8 cellular contexts compared by ENCODE assay signal in the genomic region with DNA sequence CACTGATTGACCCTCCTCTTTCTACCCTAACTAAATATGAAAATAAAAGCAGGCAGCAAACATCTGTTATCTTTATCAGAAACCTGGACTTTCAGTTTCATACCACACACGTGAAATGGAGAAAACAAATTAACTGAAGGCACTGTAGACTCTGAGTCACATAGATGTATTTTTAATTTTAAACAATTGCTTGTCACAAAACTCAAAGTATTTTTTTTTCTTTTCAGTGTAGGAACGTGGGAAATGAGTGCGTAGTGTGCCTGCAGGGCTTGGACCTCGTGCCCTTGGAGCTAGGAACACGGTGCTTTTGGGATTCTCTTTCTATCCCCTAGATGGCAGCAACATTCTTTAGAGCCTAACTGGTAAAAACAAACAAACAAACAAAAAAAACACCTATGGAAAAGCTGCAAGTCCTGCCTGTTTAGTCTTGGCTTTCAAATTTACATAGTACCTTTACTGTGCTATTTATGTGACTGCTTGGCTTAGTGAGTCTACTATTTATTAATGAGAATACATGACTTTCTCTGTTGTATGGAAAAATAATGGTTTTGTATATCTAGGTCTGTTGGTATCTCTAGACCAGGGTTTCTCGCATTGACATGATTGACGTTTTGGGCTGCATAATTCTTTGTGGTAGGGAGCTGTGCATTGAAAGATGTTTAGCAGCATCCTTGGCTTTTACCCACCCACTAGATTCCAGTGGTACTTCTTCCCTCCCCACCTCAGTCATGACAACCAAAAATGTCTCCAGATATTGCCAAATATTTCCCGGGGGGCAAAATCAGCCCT. TPM values are rescaled to one million over a fixed set of nuclear protein-coding genes. Genes with fewer than 3 reads are reported as not detected.
DNase-seq lines count a peak whose midpoint lies in the region; ATAC-seq, FAIRE-seq and TF ChIP-seq lines count a peak whose summit lies in the region.

No MANE protein-coding gene starts in this region.

- no peak for TF ChIP-seq POLR2A in K562 (conservative IDR thresholded peaks at IDR 0.05)

- H3K4me2 ChIP-seq in K562 (ENCODE audit: insufficient read depth, low read length), result no peak overlapping the region

- H3K36me3 ChIP-seq in K562 (ENCODE audit: control insufficient read depth, insufficient read depth, low read length), result no peaks in the 10 kb centered on the region

- no peaks in the 10 kb centered on the region for H3K79me2 ChIP-seq in K562 (ENCODE audit: control insufficient read depth, insufficient read depth, low read length)

- no peak overlapping the region for H3K4me3 ChIP-seq in K562

- peak; percentile 94 for ATAC-seq in GM18870 (IDR thresholded peaks at IDR 0.05; ENCODE audit: unreplicated experiment)
- ATAC-seq in HG02981 (IDR thresholded peaks at IDR 0.05; ENCODE audit: unreplicated experiment), result peak; percentile 86
- ATAC-seq in K562, result peak; percentile 79
- ATAC-seq in stimulated activated naive CD8-positive, alpha-beta T cell treated with anti-CD3 and anti-CD28 coated beads, Interleukin-15, Interleukin-2, amounts not matched to agents 100 U/mL and 50 U/mL, for 24 hours, result peak; percentile 6

- peak; percentile 70 for DNase-seq in DMS53 treated with DMSO at 0.1 percent for 48 hours (lab: John Stamatoyannopoulos, UW; ENCODE audit: unreplicated experiment)
- peak; percentile 42 for DNase-seq in NCI-H69 (lab: John Stamatoyannopoulos, UW)
- DNase-seq in K562 (ENCODE audit: extremely low read depth in 1 of 4, low spot score in 3 of 4), result peak; percentile 39 to 47 (median 44)
- DNase-seq in iPS-NIHi7 (ENCODE audit: extremely low spot score), result peak; percentile 70
- peak; percentile 5 for DNase-seq in stimulated activated naive CD8-positive, alpha-beta T cell treated with anti-CD3 and anti-CD28 coated beads, Interleukin-15, Interleukin-2, amounts not matched to agents 100 U/mL and 50 U/mL, for 24 hours
- no peak for DNase-seq in activated CD4-positive, alpha-beta T cell treated with anti-CD3 and anti-CD28 coated beads, Interleukin-2, amount 50 U/mL, for 48 hours

- in situ Hi-C loops in K562 (cut with MboI), result loop anchor here (25.0 kb wide), 1 partner anchor 963 kb away; a partner anchor contains a TSS

- H3K27ac ChIP-seq in K562 (ENCODE audit: extremely low read depth, low read depth, low read length), result no peak overlapping the region

- peak; percentile 75 for FAIRE-seq in K562 (lab: Jason Lieb, UNC)

- 5% methylated on average over 8 of the region's 8 CpGs for WGBS in K562 (ENCODE audit: insufficient coverage, low coverage, missing lambda C conversion rate)

- peak; percentile 72 to 75 for TF ChIP-seq RAD21 in K562 (CRISPR knock-in tag; conservative IDR thresholded peaks at IDR 0.05 in 1 of 2, IDR thresholded peaks at IDR 0.05 in 1 of 2)

- POLR2A ChIA-PET in K562 (lab: Yijun Ruan, JAX), result interaction anchor here (0.6 to 1.2 kb wide), 2 partner anchors 38 to 128 kb away, joined by 3 to 5 read pairs; no protein-coding TSS in a partner anchor

- no TSS peak for BruUV-seq in K562 (replicated peaks; lab: Mats Ljungman, UMichigan)

- intact Hi-C loops in K562 (cut with micrococcal nuclease), result loop anchor here (2.0 to 10.0 kb wide), 4 partner anchors 162 to 963 kb away; no protein-coding TSS in a partner anchor

- H3K4me1 ChIP-seq in K562 (replicated peaks in 1 of 2; ENCODE audit: control insufficient read depth in 2 of 2, insufficient read depth in 2 of 2, low read length in 2 of 2), result peaks cover 0 to 8% of the 10 kb centered on the region in 2 experiments; a peak in 4 of 5 replicates

- H2AFZ ChIP-seq in K562 (ENCODE audit: low read depth, low read length), result peak overlapping the region; percentile 41; the same call in 1 of the 2 replicates

- no peaks in the 10 kb centered on the region for H3K27me3 ChIP-seq in K562 (ENCODE audit: control insufficient read depth in 2 of 2, insufficient read depth in 2 of 2, low read length in 2 of 2)

- H3K9me1 ChIP-seq in K562 (ENCODE audit: control insufficient read depth, insufficient read depth, low read length), result no peaks in the 10 kb centered on the region

- no peak for TF ChIP-seq EP300 in K562 (IDR thresholded peaks at IDR 0.05; ENCODE audit: low read length)

- no peaks in the 10 kb centered on the region for H3K9me3 ChIP-seq in K562 (replicated peaks; ENCODE audit: control insufficient read depth, insufficient read depth, low read depth, low read length)

- no peaks in the 10 kb centered on the region for H4K20me1 ChIP-seq in K562 (replicated peaks; ENCODE audit: control insufficient read depth, insufficient read depth, low read length)

- no peak overlapping the region for H3K9ac ChIP-seq in K562 (ENCODE audit: insufficient read depth in 1 of 2, low read depth in 2 of 2, low read length in 2 of 2)

- CTCF ChIA-PET in K562 (lab: Yijun Ruan, JAX; ENCODE audit: low intra/inter-chr PET ratio), result interaction anchor here (0.8 to 1.6 kb wide), 3 partner anchors 201 to 962 kb away, joined by 3 to 6 read pairs (median 3); no protein-coding TSS in a partner anchor

- peak; percentile 44 to 72 (median 66) for TF ChIP-seq CTCF in K562 (IDR thresholded peaks at IDR 0.05 in 2 of 3, conservative IDR thresholded peaks at IDR 0.05 in 1 of 3; ENCODE audit: insufficient read depth in 2 of 3, low read depth in 1 of 3, low read length in 3 of 3)

TF ChIP-seq in K562, 482 proteins besides CTCF, POLR2A, EP300 and RAD21 (continues in another document):
- TF ChIP-seq, protein P1, sequence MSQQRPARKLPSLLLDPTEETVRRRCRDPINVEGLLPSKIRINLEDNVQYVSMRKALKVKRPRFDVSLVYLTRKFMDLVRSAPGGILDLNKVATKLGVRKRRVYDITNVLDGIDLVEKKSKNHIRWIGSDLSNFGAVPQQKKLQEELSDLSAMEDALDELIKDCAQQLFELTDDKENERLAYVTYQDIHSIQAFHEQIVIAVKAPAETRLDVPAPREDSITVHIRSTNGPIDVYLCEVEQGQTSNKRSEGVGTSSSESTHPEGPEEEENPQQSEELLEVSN (IDR thresholded peaks at IDR 0.05; ENCODE audit: borderline replicate concordance in 1 of 2, extremely low read depth in 1 of 2, insufficient read depth in 1 of 2, insufficient read length in 1 of 2, low read depth in 1 of 2, low read length in 1 of 2, poor library complexity in 1 of 2, severe bottlenecking in 1 of 2), result peak; percentile 36 to 93
- no peak for TF ChIP-seq SLC30A9 (CRISPR knock-in tag; IDR thresholded peaks at IDR 0.05)
- TF ChIP-seq, protein P2, sequence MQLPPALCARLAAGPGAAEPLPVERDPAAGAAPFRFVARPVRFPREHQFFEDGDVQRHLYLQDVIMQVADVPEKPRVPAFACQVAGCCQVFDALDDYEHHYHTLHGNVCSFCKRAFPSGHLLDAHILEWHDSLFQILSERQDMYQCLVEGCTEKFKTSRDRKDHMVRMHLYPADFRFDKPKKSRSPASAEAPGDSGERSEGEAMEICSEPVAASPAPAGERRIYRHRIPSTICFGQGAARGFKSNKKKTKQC (CRISPR knock-in tag; IDR thresholded peaks at IDR 0.05), result no peak

RNA-seq across cellular contexts. Expression of a gene that starts 16.8 kb away (rescaled TPM):
- total RNA-seq in K562 (2011; cell fraction: chromatin; rRNA removed; ENCODE audit: low replicate concordance), result not detected in 2 replicates
- total RNA-seq in K562 (2011; cell fraction: nucleolus; rRNA removed), result not detected in 2 replicates
- total RNA-seq in K562 (2011; cell fraction: nucleoplasm; rRNA removed), result not detected in 2 replicates
- total RNA-seq in K562 (2014; rRNA removed) (not detected in 2 replicates), K562 (2014; rRNA removed; fragmentation: Illumina TruSeq; extraction: Trizol) (not detected in 2 replicates), K562 (2015; rRNA removed; fragmentation: Illumina TruSeq; extraction: Trizol) (not detected in 2 replicates), K562 (2021) (not detected in 2 replicates)
- polyA plus RNA-seq in K562 (2011; rRNA removed) (not detected in 2 replicates), K562 (2014; fragmentation: Illumina TruSeq; extraction: Trizol) (not detected in 2 replicates), K562 (2014; fragmentation: Nextera tagmentation; extraction: Ambion mirVana) (not detected), K562 (2014; rRNA removed) (not detected in 2 replicates)
- polyA plus RNA-seq in K562 (2011; cell fraction: cytosol; rRNA removed), result not detected in 2 replicates
- 0.06 TPM in 1 of 2 replicates, not detected in the other for polyA plus RNA-seq in K562 (2011; cell fraction: nucleus; rRNA removed)
- not detected in 2 replicates for polyA plus RNA-seq in K562 (2012)
- polyA minus RNA-seq in K562 (2011; rRNA and poly(A)+ RNA removed), result not detected in 2 replicates
- not detected in 2 replicates for polyA minus RNA-seq in K562 (2011; cell fraction: cytosol; rRNA and poly(A)+ RNA removed)
- not detected in 2 replicates for polyA minus RNA-seq in K562 (2011; cell fraction: nucleus; rRNA and poly(A)+ RNA removed)

Comparison
In these comparisons a context has a peak if more than half of its experiments do, and no peak if none do; other contexts are left out.
1. DNase-seq: peak in DMS53 treated with DMSO at 0.1 percent for 48 hours (single experiment), NCI-H69 (single experiment), K562 (4 of 4), iPS-NIHi7 (single experiment) and stimulated activated naive CD8-positive, alpha-beta T cell treated with anti-CD3 and anti-CD28 coated beads, Interleukin-15, Interleukin-2, amounts not matched to agents 100 U/mL and 50 U/mL, for 24 hours (single experiment); none in activated CD4-positive, alpha-beta T cell treated with anti-CD3 and anti-CD28 coated beads, Interleukin-2, amount 50 U/mL, for 48 hours (0 of 2).
2. ATAC-seq: peak in every context shown above with its lines; median percentile 94 in GM18870; 86 in HG02981; 79 in K562; 6 in stimulated activated naive CD8-positive, alpha-beta T cell treated with anti-CD3 and anti-CD28 coated beads, Interleukin-15, Interleukin-2, amounts not matched to agents 100 U/mL and 50 U/mL, for 24 hours.